Comparison of ENCODE assay signal across 9 cellular contexts in the genomic region with DNA sequence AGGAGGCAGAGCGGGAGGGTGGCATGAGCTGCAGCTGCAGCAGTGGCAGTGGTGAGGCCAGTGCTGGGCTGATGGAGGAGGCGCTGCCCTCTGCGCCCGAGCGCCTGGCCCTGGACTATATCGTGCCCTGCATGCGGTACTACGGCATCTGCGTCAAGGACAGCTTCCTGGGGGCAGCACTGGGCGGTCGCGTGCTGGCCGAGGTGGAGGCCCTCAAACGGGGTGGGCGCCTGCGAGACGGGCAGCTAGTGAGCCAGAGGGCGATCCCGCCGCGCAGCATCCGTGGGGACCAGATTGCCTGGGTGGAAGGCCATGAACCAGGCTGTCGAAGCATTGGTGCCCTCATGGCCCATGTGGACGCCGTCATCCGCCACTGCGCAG. TPM values are rescaled to one million over a fixed set of nuclear protein-coding genes. Genes with fewer than 3 reads are reported as not detected.
DNase-seq lines count a peak whose midpoint lies in the region; ATAC-seq and TF ChIP-seq lines count a peak whose summit lies in the region.
"Had no signal": no experiment of that assay in that cellular context is flagged by ENCODE, and none has a peak within 500 bp of the region (broad histone marks: within the 10 kb centered on the region; RNA-seq: fewer than 3 reads in every experiment).

No MANE protein-coding gene starts in this region.

- BruUV-seq in HCT116 (replicated peaks; lab: Mats Ljungman, UMichigan) = no TSS peak

- H3K36me3 ChIP-seq in HCT116 (ENCODE audit: control insufficient read depth in 1 of 2, insufficient read depth in 2 of 2, low read length in 2 of 2) (peaks cover 10 to 23% of the 10 kb centered on the region in 2 experiments; a peak in 3 of 4 replicates), gastroesophageal sphincter (peaks cover 0 to 19% of the 10 kb centered on the region in 2 donors), spleen (peaks cover 0 to 66% (median 26%) of the 10 kb centered on the region in 6 donors)

- no peak overlapping the region for H3K9ac ChIP-seq in HCT116 (ENCODE audit: low read length)

- TF ChIP-seq RAD21 in HCT116 (IDR thresholded peaks at IDR 0.05; ENCODE audit: low read depth) = no peak

- DNase-seq in HCT116 (ENCODE audit: low read depth, low spot score) (no peak), spleen (peak; percentile 86), medulla oblongata (ENCODE audit: extremely low spot score) (no peak)
- no peak for DNase-seq in activated CD4-positive, alpha-beta memory T cell treated with anti-CD3 and anti-CD28 coated beads, Interleukin-2, amount 10 ng/mL, durations not matched to agents 7 days and 5 days
- no peak for DNase-seq in stimulated activated CD8-positive, alpha-beta memory T cell treated with anti-CD3 and anti-CD28 coated beads, Interleukin-4, amount 100 ng/mL, for 48 hours
- DNase-seq in activated effector memory CD4-positive, alpha-beta T cell treated with anti-CD3 and anti-CD28 coated beads, Interleukin-2, amount 50 U/mL, for 16 hours = no peak
- DNase-seq: T1000 had no signal

- H3K36me3 Mint-ChIP-seq in activated CD4-positive, alpha-beta memory T cell treated with anti-CD3 and anti-CD28 coated beads, Interleukin-2, amount 10 ng/mL, durations not matched to agents 7 days and 5 days (ENCODE audit: low read depth) = peaks cover 61% of the 10 kb centered on the region

- H3K4me3 Mint-ChIP-seq in activated CD4-positive, alpha-beta memory T cell treated with anti-CD3 and anti-CD28 coated beads, Interleukin-2, amount 10 ng/mL, durations not matched to agents 7 days and 5 days = peak overlapping the region; percentile 91

- H3K27ac Mint-ChIP-seq in activated CD4-positive, alpha-beta memory T cell treated with anti-CD3 and anti-CD28 coated beads, Interleukin-2, amount 10 ng/mL, durations not matched to agents 7 days and 5 days = peak overlapping the region; percentile 97

- no peak for TF ChIP-seq POLR2A in HCT116 (IDR thresholded peaks at IDR 0.05; ENCODE audit: borderline replicate concordance, extremely low read depth, insufficient read depth, insufficient read length)
- TF ChIP-seq POLR2A in gastroesophageal sphincter (IDR thresholded peaks at IDR 0.05) = no peak
- TF ChIP-seq POLR2A in spleen (IDR thresholded peaks at IDR 0.05) = no peak

- no peaks in the 10 kb centered on the region for H3K9me2 ChIP-seq in HCT116 (ENCODE audit: insufficient read depth)

- H3K4me1 ChIP-seq in HCT116 (ENCODE audit: control insufficient read depth in 1 of 2, insufficient read depth in 2 of 2, low read length in 2 of 2) = peaks cover 14 to 55% of the 10 kb centered on the region in 2 experiments
- peaks cover 16 to 74% (median 60%) of the 10 kb centered on the region in 3 donors for H3K4me1 ChIP-seq in gastroesophageal sphincter
- peaks cover 59 to 85% (median 71%) of the 10 kb centered on the region in 6 donors for H3K4me1 ChIP-seq in spleen

- WGBS in gastroesophageal sphincter (ENCODE audit: low coverage in 1 of 2), 2 donors = 75% methylated on average over 15 of the region's 27 CpGs; no CpG with 5 or more reads in 1 of the 2 donors
- WGBS in spleen, 5 donors = 61 to 80% (median 73%) methylated on average over 6 to 27 of the region's 27 CpGs

- TF ChIP-seq CTCF in HCT116 (IDR thresholded peaks at IDR 0.05 in 2 of 3, conservative IDR thresholded peaks at IDR 0.05 in 1 of 3; ENCODE audit: borderline replicate concordance in 1 of 3, insufficient read depth in 1 of 3, low read depth in 2 of 3, low read length in 2 of 3) (no peak), gastroesophageal sphincter (IDR thresholded peaks at IDR 0.05) (no peak), spleen (IDR thresholded peaks at IDR 0.05 in 8 of 11, conservative IDR thresholded peaks at IDR 0.05 in 3 of 11) (no peak)

- H3K79me2 ChIP-seq in HCT116 (ENCODE audit: insufficient read depth, low read length) = peaks cover 67% of the 10 kb centered on the region

- H3K4me1 Mint-ChIP-seq in activated CD4-positive, alpha-beta memory T cell treated with anti-CD3 and anti-CD28 coated beads, Interleukin-2, amount 10 ng/mL, durations not matched to agents 7 days and 5 days = peaks cover 80% of the 10 kb centered on the region

- H3K4me3 ChIP-seq in HCT116 (replicated peaks in 1 of 2; ENCODE audit: low read depth in 1 of 2, low read length in 2 of 2) (no peak overlapping the region), gastroesophageal sphincter (peak overlapping the region in 1 of 2 donors; percentile 97), spleen (peak overlapping the region; percentile 77 to 96 (median 88))

- intact Hi-C loops in HCT116 (cut with micrococcal nuclease) = no loop called here
- intact Hi-C loops in spleen (cut with DNase I; ENCODE audit: low total_unique reads) = loop anchor here (10.0 kb wide), 1 partner anchor 46 kb away; a partner anchor contains a TSS

- POLR2A ChIA-PET in HCT116 (lab: Charles Lee) = no interaction called here
- POLR2A ChIA-PET in activated CD4-positive, alpha-beta memory T cell treated with anti-CD3 and anti-CD28 coated beads, Interleukin-2, amount 10 ng/mL, durations not matched to agents 7 days and 5 days (lab: Charles Lee) = interaction anchor here (1.0 to 14.9 kb wide), 3 partner anchors 23 to 453 kb away, joined by 3 to 161 read pairs (median 70); a partner anchor contains a TSS

- no peaks in the 10 kb centered on the region for H3K9me3 Mint-ChIP-seq in activated CD4-positive, alpha-beta memory T cell treated with anti-CD3 and anti-CD28 coated beads, Interleukin-2, amount 10 ng/mL, durations not matched to agents 7 days and 5 days

- CTCF ChIA-PET in HCT116 (lab: Charles Lee) = no interaction called here
- CTCF ChIA-PET in activated CD4-positive, alpha-beta memory T cell treated with anti-CD3 and anti-CD28 coated beads, Interleukin-2, amount 10 ng/mL, durations not matched to agents 7 days and 5 days (lab: Charles Lee) = no interaction called here

- H3K27me3 Mint-ChIP-seq in activated CD4-positive, alpha-beta memory T cell treated with anti-CD3 and anti-CD28 coated beads, Interleukin-2, amount 10 ng/mL, durations not matched to agents 7 days and 5 days = no peaks in the 10 kb centered on the region

- H2AFZ ChIP-seq in HCT116 (ENCODE audit: low read depth, low read length, poor library complexity, severe bottlenecking) = no peak overlapping the region

- peak overlapping the region; percentile 8; the same call in 1 of the 2 replicates for H3K27ac ChIP-seq in HCT116 (ENCODE audit: low read depth, low read length)
- H3K27ac ChIP-seq in gastroesophageal sphincter = peak overlapping the region in 3 of 4 donors; percentile 95 to 99 (median 98)
- peak overlapping the region; percentile 86 to 99 (median 94) for H3K27ac ChIP-seq in spleen

- RAD21 ChIA-PET in HCT116 (lab: Charles Lee; ENCODE audit: low non-redundant PET in 1 of 2, low total read pairs in 2 of 2, uncharacterized antibody in 2 of 2, unreplicated experiment in 2 of 2) = no interaction called here

- H3K4me2 ChIP-seq in HCT116 (ENCODE audit: low read length) = no peak overlapping the region

- no peak for TF ChIP-seq EP300 in gastroesophageal sphincter (IDR thresholded peaks at IDR 0.05)

- no peak for ATAC-seq in HCT116
- ATAC-seq in gastroesophageal sphincter = no peak
- ATAC-seq in GM21723 (IDR thresholded peaks at IDR 0.05; ENCODE audit: unreplicated experiment) = no peak

- H3K9me3 ChIP-seq in HCT116 (ENCODE audit: control insufficient read depth in 1 of 2, insufficient read depth in 1 of 2, low read depth in 1 of 2, low read length in 2 of 2) (no peaks in the 10 kb centered on the region), gastroesophageal sphincter (no peaks in the 10 kb centered on the region), spleen (no peaks in the 10 kb centered on the region)

- H3K27me3 ChIP-seq in HCT116 (ENCODE audit: insufficient read depth, low read length) = no peaks in the 10 kb centered on the region
- no peaks in the 10 kb centered on the region for H3K27me3 ChIP-seq in gastroesophageal sphincter
- no peaks in the 10 kb centered on the region for H3K27me3 ChIP-seq in spleen (replicated peaks in 1 of 7)

- no peaks in the 10 kb centered on the region for H4K20me1 ChIP-seq in HCT116 (ENCODE audit: insufficient read depth)

TF ChIP-seq in HCT116, 20 proteins besides CTCF, POLR2A, EP300 and RAD21 (continues in another document):
- TF ChIP-seq ZNF274 (IDR thresholded peaks at IDR 0.05; ENCODE audit: low read depth, low read length) = no peak

RNA-seq across cellular contexts. Expression of a gene that starts 2.0 kb away (rescaled TPM):
- total RNA-seq in HCT116 (2021; ENCODE audit: unreplicated experiment) (58.6 TPM), gastroesophageal sphincter (100 to 1,000 TPM in 3 of 4 donors, 10 to 100 TPM in 1; 99.1 to 115 (median 107) TPM), spleen (100 to 1,000 TPM; 136 to 198 (median 156) TPM)
- 49.8 and 51.1 TPM in 2 replicates for polyA plus RNA-seq in HCT116 (2012)
- 100 to 1,000 TPM; 127 to 128 TPM for total RNA-seq in activated CD4-positive, alpha-beta memory T cell treated with anti-CD3 and anti-CD28 coated beads, Interleukin-2, amount 10 ng/mL, durations not matched to agents 7 days and 5 days
- polyA plus RNA-seq in spleen = 100 to 1,000 TPM; 109 to 238 (median 188) TPM

RNA-seq across cellular contexts. Expression of a gene that starts 22.9 kb away (rescaled TPM):
- total RNA-seq in HCT116 (2021; ENCODE audit: unreplicated experiment) (18.7 TPM), gastroesophageal sphincter (10 to 100 TPM; 18.7 to 27.5 (median 20.9) TPM), spleen (10 to 100 TPM; 36.8 to 69.8 (median 53.0) TPM)
- polyA plus RNA-seq in HCT116 (2012) = 26.2 and 26.3 TPM in 2 replicates
- total RNA-seq in activated CD4-positive, alpha-beta memory T cell treated with anti-CD3 and anti-CD28 coated beads, Interleukin-2, amount 10 ng/mL, durations not matched to agents 7 days and 5 days = 10 to 100 TPM; 65.7 to 68.3 TPM
- 10 to 100 TPM; 78.5 to 95.3 (median 82.2) TPM for polyA plus RNA-seq in spleen

RNA-seq across cellular contexts. Expression of a gene that starts 25.7 kb away (rescaled TPM):
- total RNA-seq in HCT116 (2021; ENCODE audit: unreplicated experiment) = 1.4 TPM
- polyA plus RNA-seq in HCT116 (2012) = 0.83 and 2.2 TPM in 2 replicates
- not detected for total RNA-seq in activated CD4-positive, alpha-beta memory T cell treated with anti-CD3 and anti-CD28 coated beads, Interleukin-2, amount 10 ng/mL, durations not matched to agents 7 days and 5 days
- total RNA-seq in gastroesophageal sphincter = 1 to 10 TPM in 3 of 4 donors, not detected in 1; 1.4 to 9.2 (median 3.1) TPM
- total RNA-seq in spleen = 1 to 10 TPM in 1 of 7 donors, not detected in 6; 1.5 TPM
- 10 to 100 TPM in 1 of 3 donors, 1 to 10 TPM in 2; 4.5 to 14.2 (median 7.0) TPM for polyA plus RNA-seq in spleen

RNA-seq across cellular contexts. Expression of a gene that starts 49.3 kb away (rescaled TPM):
- total RNA-seq in HCT116 (2021; ENCODE audit: unreplicated experiment) (0.57 TPM), gastroesophageal sphincter (not detected), spleen (under 1 TPM in 1 of 7 donors, not detected in 6; 0.33 TPM)
- polyA plus RNA-seq in HCT116 (2012) = 0.29 TPM in 1 of 2 replicates, not detected in the other
- total RNA-seq in activated CD4-positive, alpha-beta memory T cell treated with anti-CD3 and anti-CD28 coated beads, Interleukin-2, amount 10 ng/mL, durations not matched to agents 7 days and 5 days = not detected
- polyA plus RNA-seq in spleen = not detected

RNA-seq across cellular contexts. Expression of a gene that starts 50.0 kb away (rescaled TPM):
- total RNA-seq in HCT116 (2021; ENCODE audit: unreplicated experiment) = 170 TPM
- polyA plus RNA-seq in HCT116 (2012) = 193 and 213 TPM in 2 replicates
- total RNA-seq in activated CD4-positive, alpha-beta memory T cell treated with anti-CD3 and anti-CD28 coated beads, Interleukin-2, amount 10 ng/mL, durations not matched to agents 7 days and 5 days = 100 to 1,000 TPM; 145 to 151 TPM
- 10 to 100 TPM; 24.5 to 56.0 (median 48.2) TPM for total RNA-seq in gastroesophageal sphincter
- total RNA-seq in spleen = 10 to 100 TPM; 52.9 to 76.9 (median 64.0) TPM
- 10 to 100 TPM; 62.7 to 69.2 (median 67.4) TPM for polyA plus RNA-seq in spleen

Comparison
In these comparisons a context has a peak if more than half of its experiments do, and no peak if none do; other contexts are left out.
1. H3K27ac ChIP-seq: peak in every context shown above with its lines; median percentile 98 in gastroesophageal sphincter; 94 in spleen; 8 in HCT116.
2. H3K4me3 ChIP-seq: peak in spleen (8 of 8); none in HCT116 (0 of 2).